10 cellular contexts compared by ENCODE assay signal in genomic region chr2:85277416-85278158, GRCh38. TPM values are rescaled to one million over a fixed set of nuclear protein-coding genes. Genes with fewer than 3 reads are reported as not detected.
DNase-seq lines count a peak whose midpoint lies in the region; FAIRE-seq and TF ChIP-seq lines count a peak whose summit lies in the region.
"Had no signal": no experiment of that assay in that cellular context is flagged by ENCODE, and none has a peak within 500 bp of the region (broad histone marks: within the 10 kb centered on the region; RNA-seq: fewer than 3 reads in every experiment).

No MANE protein-coding gene starts in this region.

- dilution Hi-C loops in endothelial cell of umbilical vein (cut with MboI; ENCODE audit: extremely low pct_ligation_motif_present, low sequenced_read_pairs) = no loop called here

- no peak overlapping the region for H3K9ac ChIP-seq in endothelial cell of umbilical vein (replicated peaks; ENCODE audit: extremely low read depth, insufficient read depth, low read length)

- no peaks in the 10 kb centered on the region for H3K36me3 Mint-ChIP-seq in type B pancreatic cell

- no peaks in the 10 kb centered on the region for H3K27me3 Mint-ChIP-seq in type B pancreatic cell

- H2AFZ ChIP-seq in endothelial cell of umbilical vein (ENCODE audit: low read depth, low read length) (peak overlapping the region; percentile 35), OCI-LY7 (ENCODE audit: low read length) (no peak overlapping the region)

- H3K4me2 ChIP-seq in endothelial cell of umbilical vein (ENCODE audit: insufficient read depth, low read length) (no peak overlapping the region), OCI-LY7 (ENCODE audit: low read length) (no peak overlapping the region)

- H3K27ac ChIP-seq in endothelial cell of umbilical vein (ENCODE audit: insufficient read depth, low read depth, low read length) = no peak overlapping the region
- no peak overlapping the region for H3K27ac ChIP-seq in OCI-LY7 (ENCODE audit: low read depth, low read length, poor library complexity, severe bottlenecking)

- H3K4me3 ChIP-seq in endothelial cell of umbilical vein (replicated peaks in 1 of 3; ENCODE audit: insufficient read depth in 1 of 3, low read depth in 1 of 3, low read length in 3 of 3) (no peak overlapping the region), OCI-LY7 (ENCODE audit: low read depth, low read length, poor library complexity, severe bottlenecking) (no peak overlapping the region)

- DNase-seq in endothelial cell of umbilical vein (ENCODE audit: low read depth, low spot score) (peak; percentile 49), lung microvascular endothelial cell (ENCODE audit: low read depth in 2 of 2) (peak; percentile 52 to 74), type B pancreatic cell (ENCODE audit: extremely low spot score, unreplicated experiment) (no peak), NCI-H774 (lab: John Stamatoyannopoulos, UW) (no peak), cerebellar cortex (ENCODE audit: low spot score) (no peak), OCI-LY7 (ENCODE audit: low spot score) (no peak)
- no peak for DNase-seq in activated naive CD4-positive, alpha-beta T cell treated with anti-CD3 and anti-CD28 coated beads, Interleukin-2, amount 50 U/mL, for 16 hours
- DNase-seq: NCI-H187 treated with DMSO at 0.1 percent for 48 hours had no signal

- no peaks in the 10 kb centered on the region for H3K27me3 ChIP-seq in endothelial cell of umbilical vein (ENCODE audit: control insufficient read depth in 2 of 2, insufficient read depth in 2 of 2, low read length in 2 of 2)

- H3K36me3 ChIP-seq in endothelial cell of umbilical vein (ENCODE audit: control insufficient read depth in 2 of 2, extremely low read depth in 1 of 2, insufficient read depth in 2 of 2, low read length in 2 of 2) (no peaks in the 10 kb centered on the region), OCI-LY7 (ENCODE audit: insufficient read depth, low read length) (no peaks in the 10 kb centered on the region)

- H3K27ac Mint-ChIP-seq in type B pancreatic cell = peak overlapping the region; percentile 65

- H3K9me3 ChIP-seq in endothelial cell of umbilical vein (replicated peaks; ENCODE audit: control insufficient read depth, insufficient read depth, low read length) (no peaks in the 10 kb centered on the region), OCI-LY7 (ENCODE audit: low read length) (no peaks in the 10 kb centered on the region)

- CTCF ChIA-PET in endothelial cell of umbilical vein (lab: Charles Lee) (interaction anchor here (0.9 to 1.2 kb wide), 7 partner anchors 11 to 210 kb away, joined by 3 to 9 read pairs (median 4); partner anchors contain the start of gene TCF7L1), OCI-LY7 (lab: Charles Lee; ENCODE audit: unreplicated experiment) (no interaction called here)

- TF ChIP-seq CTCF in endothelial cell of umbilical vein (IDR thresholded peaks at IDR 0.05; ENCODE audit: extremely low read depth in 1 of 2, insufficient read depth in 1 of 2, low read depth in 1 of 2, low read length in 2 of 2) (no peak), type B pancreatic cell (conservative IDR thresholded peaks at IDR 0.05) (no peak), OCI-LY7 (conservative IDR thresholded peaks at IDR 0.05; ENCODE audit: low read length) (no peak)

- no peak for TF ChIP-seq POLR2A in endothelial cell of umbilical vein (IDR thresholded peaks at IDR 0.05; ENCODE audit: low read depth, low read length)

- peak overlapping the region; percentile 38 for H3K4me3 Mint-ChIP-seq in type B pancreatic cell

- intact Hi-C loops in endothelial cell of umbilical vein (cut with micrococcal nuclease) (no loop called here), OCI-LY7 (cut with micrococcal nuclease; ENCODE audit: unreplicated experiment) (no loop called here)

- BruUV-seq in endothelial cell of umbilical vein (replicated peaks; lab: Mats Ljungman, UMichigan) (no TSS peak), OCI-LY7 (replicated peaks; lab: Mats Ljungman, UMichigan) (no TSS peak)

- no peaks in the 10 kb centered on the region for H3K9me2 ChIP-seq in OCI-LY7 (ENCODE audit: insufficient read depth, low read length)

- H4K20me1 ChIP-seq in endothelial cell of umbilical vein (replicated peaks; ENCODE audit: control insufficient read depth, extremely low read depth, insufficient read depth, low read length) = no peaks in the 10 kb centered on the region
- H4K20me1 ChIP-seq in OCI-LY7 (ENCODE audit: insufficient read depth, low read length) = no peaks in the 10 kb centered on the region

- no peaks in the 10 kb centered on the region for H3K9me3 Mint-ChIP-seq in type B pancreatic cell

- peak; percentile 82 for FAIRE-seq in endothelial cell of umbilical vein (lab: Jason Lieb, UNC)
- FAIRE-seq: frontal cortex had no signal

- H3K9me1 ChIP-seq in endothelial cell of umbilical vein (replicated peaks; ENCODE audit: control insufficient read depth, extremely low read depth, insufficient read depth, low read length) = no peaks in the 10 kb centered on the region

- H3K4me1 ChIP-seq in endothelial cell of umbilical vein (ENCODE audit: control insufficient read depth, extremely low read depth, insufficient read depth, low read length) (peaks cover 9% of the 10 kb centered on the region), OCI-LY7 (ENCODE audit: insufficient read depth, low read length, poor library complexity, severe bottlenecking) (no peaks in the 10 kb centered on the region)

- peaks cover 63% of the 10 kb centered on the region for H3K4me1 Mint-ChIP-seq in type B pancreatic cell (ENCODE audit: unreplicated experiment)

- H3K79me2 ChIP-seq in endothelial cell of umbilical vein (ENCODE audit: control insufficient read depth, insufficient read depth, low read length) (no peaks in the 10 kb centered on the region), OCI-LY7 (ENCODE audit: insufficient read depth, low read depth, low read length) (no peaks in the 10 kb centered on the region)

- POLR2A ChIA-PET in endothelial cell of umbilical vein (lab: Charles Lee) (no interaction called here), OCI-LY7 (lab: Charles Lee) (interaction anchor here (0.6 kb wide), 1 partner anchor 239 kb away, joined by 3 read pairs; no protein-coding TSS in a partner anchor)

TF ChIP-seq in PFSK-1, 5 proteins besides CTCF, POLR2A, EP300 and RAD21:
- 0 out of 2 replicates have a peak, but pooled peaks have one; percentile 75 for TF ChIP-seq SIN3A (IDR thresholded peaks at IDR 0.05; ENCODE audit: borderline replicate concordance, insufficient read depth, low read length)
- TF ChIP-seq TAF1 (IDR thresholded peaks at IDR 0.05; ENCODE audit: borderline replicate concordance, insufficient read depth, low read length) = no peak

TF ChIP-seq in endothelial cell of umbilical vein, 7 proteins besides CTCF, POLR2A, EP300 and RAD21:
- TF ChIP-seq POLR2AphosphoS5 (IDR thresholded peaks at IDR 0.05; ENCODE audit: insufficient read depth, low read depth, low read length) (no peak), EZH2 (IDR thresholded peaks at IDR 0.05; ENCODE audit: borderline replicate concordance, low read depth, low read length, severe bottlenecking) (no peak), FOS (IDR thresholded peaks at IDR 0.05; ENCODE audit: borderline replicate concordance, insufficient read depth, low read length) (no peak), MYC (IDR thresholded peaks at IDR 0.05; ENCODE audit: low read depth, low read length) (no peak), JUN (IDR thresholded peaks at IDR 0.05; ENCODE audit: borderline replicate concordance, insufficient read depth, insufficient read length, low read depth) (no peak), MAX (IDR thresholded peaks at IDR 0.05; ENCODE audit: insufficient read depth, insufficient read length) (no peak), GATA2 (IDR thresholded peaks at IDR 0.05; ENCODE audit: insufficient read depth, insufficient read length, low read depth, low read length) (no peak)

RNA-seq across cellular contexts. Expression of gene TGOLN2, which starts 50.2 kb away (rescaled TPM):
- polyA plus RNA-seq in PFSK-1 (2012; ENCODE audit: insufficient read length, low read depth) = 35.8 TPM
- total RNA-seq in endothelial cell of umbilical vein (119 and 140 TPM in 2 replicates), lung microvascular endothelial cell (50.1 and 62.7 TPM in 2 replicates), type B pancreatic cell (ENCODE audit: low replicate concordance) (54.0 and 65.3 TPM in 2 replicates), OCI-LY7 (2022) (76.9 and 86.6 TPM in 2 replicates)
- 98.2 and 112 TPM in 2 replicates for polyA plus RNA-seq in endothelial cell of umbilical vein
- polyA plus RNA-seq in endothelial cell of umbilical vein (2011; cell fraction: cytosol; rRNA removed) = 86.8 and 91.6 TPM in 2 replicates
- polyA plus RNA-seq in endothelial cell of umbilical vein (2011; cell fraction: nucleus; rRNA removed) = 82.2 and 88.7 TPM in 2 replicates
- polyA plus RNA-seq in endothelial cell of umbilical vein (2012) = 89.2 and 114 TPM in 2 replicates
- 106 and 108 TPM in 2 replicates for polyA minus RNA-seq in endothelial cell of umbilical vein
- 22.9 TPM for polyA minus RNA-seq in endothelial cell of umbilical vein (2011; cell fraction: cytosol; rRNA and poly(A)+ RNA removed)
- 46.7 and 55.1 TPM in 2 replicates for polyA minus RNA-seq in endothelial cell of umbilical vein (2011; cell fraction: nucleus; rRNA and poly(A)+ RNA removed)
- 74.4 and 78.6 TPM in 2 replicates for total RNA-seq in OCI-LY7 (2014; rRNA removed; shearing (Covaris generic))

Comparison
In these comparisons a context has a peak if more than half of its experiments do, and no peak if none do; other contexts are left out.
1. DNase-seq: peak in endothelial cell of umbilical vein (single experiment) and lung microvascular endothelial cell (2 of 2); none in type B pancreatic cell (single experiment), activated naive CD4-positive, alpha-beta T cell treated with anti-CD3 and anti-CD28 coated beads, Interleukin-2, amount 50 U/mL, for 16 hours (single experiment), NCI-H774 (single experiment), cerebellar cortex (single experiment) and OCI-LY7 (single experiment).